Comparison of ENCODE assay signal across 10 cellular contexts in the genomic region with DNA sequence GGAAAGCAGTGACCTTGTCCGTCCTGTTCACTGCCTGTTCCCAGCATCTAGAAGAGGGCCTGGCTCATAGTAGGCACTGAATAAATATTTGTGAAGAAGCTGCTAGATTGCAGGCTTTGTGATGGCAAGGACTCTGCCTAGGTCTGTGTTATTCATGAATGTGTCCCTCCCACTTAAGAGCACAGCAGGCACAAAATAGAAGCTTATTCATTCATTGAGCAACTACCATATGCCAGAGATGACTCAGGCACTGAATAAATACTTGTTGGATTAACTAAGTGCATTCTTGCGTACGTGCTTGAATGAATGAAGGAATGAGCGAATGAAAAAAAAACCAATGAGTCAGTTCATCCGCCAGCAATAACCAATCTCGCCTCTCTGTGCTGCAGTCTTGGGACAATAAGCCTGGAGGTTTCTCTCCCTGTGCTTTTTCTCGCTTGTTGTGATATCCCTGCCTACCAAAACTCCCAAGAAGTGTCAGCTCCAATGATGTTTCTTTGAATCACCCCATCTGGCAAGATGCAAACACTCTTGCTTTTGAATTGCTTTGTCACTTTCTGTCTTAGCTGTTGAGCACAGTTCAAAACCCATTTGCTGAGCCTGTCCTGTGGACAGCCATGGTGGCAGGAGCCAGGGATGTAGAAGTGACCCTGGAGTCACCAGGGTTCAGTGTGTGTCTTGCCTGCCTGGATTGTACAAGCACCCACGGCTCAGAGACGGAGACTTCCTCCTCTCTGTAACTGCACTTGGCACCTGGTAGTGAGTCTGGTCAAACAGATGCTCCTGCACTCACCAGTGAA.
A peak's percentile ranks its signal among the peaks of the same experiment; 100 is the strongest.
DNase-seq lines count a peak whose midpoint lies in the region; ATAC-seq and TF ChIP-seq lines count a peak whose summit lies in the region.
"Had no signal": no experiment of that assay in that cellular context is flagged by ENCODE, and none has a peak within 500 bp of the region (broad histone marks: within the 10 kb centered on the region; RNA-seq: fewer than 3 reads in every experiment).

No MANE protein-coding gene starts in this region.

- H3K27me3 ChIP-seq in upper lobe of left lung (no peaks in the 10 kb centered on the region), tibial nerve (peaks cover 0 to 22% of the 10 kb centered on the region in 2 donors)
- H3K27me3 ChIP-seq: cardiac muscle cell had no signal

- H3K4me1 ChIP-seq in upper lobe of left lung: peaks cover 0 to 5% (median 0%) of the 10 kb centered on the region in 4 donors
- no peaks in the 10 kb centered on the region for H3K4me1 ChIP-seq in tibial nerve

- H3K36me3 ChIP-seq in upper lobe of left lung: no peaks in the 10 kb centered on the region
- H3K36me3 ChIP-seq in tibial nerve: no peaks in the 10 kb centered on the region
- H3K36me3 ChIP-seq: cardiac muscle cell, HAP-1 had no signal

- TF ChIP-seq CTCF in foreskin fibroblast (IDR thresholded peaks at IDR 0.05; ENCODE audit: low read depth, low read length) (no peak), upper lobe of left lung (IDR thresholded peaks at IDR 0.05) (no peak), tibial nerve (IDR thresholded peaks at IDR 0.05) (no peak)

- DNase-seq in NCI-H2171 treated with DMSO at 0.1 percent for 48 hours (lab: John Stamatoyannopoulos, UW) (peak; percentile 23), NCI-H2171 (lab: John Stamatoyannopoulos, UW) (no peak), foreskin fibroblast (peak; percentile 80 to 92), upper lobe of left lung (no peak), tibial nerve (ENCODE audit: low spot score in 2 of 2) (no peak), HEK293T (ENCODE audit: extremely low spot score) (no peak), NCI-H2081 (lab: John Stamatoyannopoulos, UW) (no peak)

- TF ChIP-seq EP300 in upper lobe of left lung (IDR thresholded peaks at IDR 0.05) (no peak), tibial nerve (IDR thresholded peaks at IDR 0.05) (no peak)

- peak; percentile 52 to 90 for ATAC-seq in upper lobe of left lung (ENCODE audit: low FRiP score in 2 of 2)

- TF ChIP-seq POLR2A in upper lobe of left lung (IDR thresholded peaks at IDR 0.05) (no peak), tibial nerve (IDR thresholded peaks at IDR 0.05) (no peak)

- H3K9me3 ChIP-seq in upper lobe of left lung: no peaks in the 10 kb centered on the region
- no peaks in the 10 kb centered on the region for H3K9me3 ChIP-seq in tibial nerve
- H3K9me3 ChIP-seq: HAP-1 had no signal

- CTCF ChIA-PET in HEK293T (lab: Yijun Ruan, JAX): interaction anchor here (1.5 kb wide), 1 partner anchor 10 kb away, joined by 4 read pairs; no protein-coding TSS in a partner anchor

- POLR2A ChIA-PET in HEK293T (lab: Yijun Ruan, JAX): no interaction called here

- WGBS in upper lobe of left lung, 2 donors: 41 to 60% methylated on average over 8 to 9 of the region's 9 CpGs
- 42 to 49% methylated on average over 8 to 9 of the region's 9 CpGs for WGBS in tibial nerve, 2 donors

- H3K27ac ChIP-seq in upper lobe of left lung (no peak overlapping the region), tibial nerve (no peak overlapping the region)
- H3K27ac ChIP-seq: cardiac muscle cell had no signal

- H3K4me3 ChIP-seq in foreskin fibroblast (ENCODE audit: low read depth in 1 of 2, low read length in 2 of 2) (no peak overlapping the region), upper lobe of left lung (no peak overlapping the region), tibial nerve (no peak overlapping the region)
- H3K4me3 ChIP-seq: cardiac muscle cell, HAP-1 had no signal

TF ChIP-seq in PFSK-1, 5 proteins besides CTCF, POLR2A, EP300 and RAD21:
- no peak for TF ChIP-seq TAF1 (IDR thresholded peaks at IDR 0.05; ENCODE audit: borderline replicate concordance, insufficient read depth, low read length)
- no peak for TF ChIP-seq FOXP2 (optimal IDR thresholded peaks at IDR 0.05; ENCODE audit: borderline replicate concordance, extremely low read depth, extremely low read length, insufficient read depth)
- 0 out of 2 replicates have a peak, but pooled peaks have one; percentile 6 for TF ChIP-seq POLR2AphosphoS5 (IDR thresholded peaks at IDR 0.05; ENCODE audit: low read depth, low read length)
- TF ChIP-seq, protein P1, sequence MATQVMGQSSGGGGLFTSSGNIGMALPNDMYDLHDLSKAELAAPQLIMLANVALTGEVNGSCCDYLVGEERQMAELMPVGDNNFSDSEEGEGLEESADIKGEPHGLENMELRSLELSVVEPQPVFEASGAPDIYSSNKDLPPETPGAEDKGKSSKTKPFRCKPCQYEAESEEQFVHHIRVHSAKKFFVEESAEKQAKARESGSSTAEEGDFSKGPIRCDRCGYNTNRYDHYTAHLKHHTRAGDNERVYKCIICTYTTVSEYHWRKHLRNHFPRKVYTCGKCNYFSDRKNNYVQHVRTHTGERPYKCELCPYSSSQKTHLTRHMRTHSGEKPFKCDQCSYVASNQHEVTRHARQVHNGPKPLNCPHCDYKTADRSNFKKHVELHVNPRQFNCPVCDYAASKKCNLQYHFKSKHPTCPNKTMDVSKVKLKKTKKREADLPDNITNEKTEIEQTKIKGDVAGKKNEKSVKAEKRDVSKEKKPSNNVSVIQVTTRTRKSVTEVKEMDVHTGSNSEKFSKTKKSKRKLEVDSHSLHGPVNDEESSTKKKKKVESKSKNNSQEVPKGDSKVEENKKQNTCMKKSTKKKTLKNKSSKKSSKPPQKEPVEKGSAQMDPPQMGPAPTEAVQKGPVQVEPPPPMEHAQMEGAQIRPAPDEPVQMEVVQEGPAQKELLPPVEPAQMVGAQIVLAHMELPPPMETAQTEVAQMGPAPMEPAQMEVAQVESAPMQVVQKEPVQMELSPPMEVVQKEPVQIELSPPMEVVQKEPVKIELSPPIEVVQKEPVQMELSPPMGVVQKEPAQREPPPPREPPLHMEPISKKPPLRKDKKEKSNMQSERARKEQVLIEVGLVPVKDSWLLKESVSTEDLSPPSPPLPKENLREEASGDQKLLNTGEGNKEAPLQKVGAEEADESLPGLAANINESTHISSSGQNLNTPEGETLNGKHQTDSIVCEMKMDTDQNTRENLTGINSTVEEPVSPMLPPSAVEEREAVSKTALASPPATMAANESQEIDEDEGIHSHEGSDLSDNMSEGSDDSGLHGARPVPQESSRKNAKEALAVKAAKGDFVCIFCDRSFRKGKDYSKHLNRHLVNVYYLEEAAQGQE (IDR thresholded peaks at IDR 0.05; ENCODE audit: insufficient read depth in 1 of 2, low read depth in 2 of 2, low read length in 2 of 2): no peak
- peak; percentile 1; the same call in 1 of the 2 replicates for TF ChIP-seq SIN3A (IDR thresholded peaks at IDR 0.05; ENCODE audit: borderline replicate concordance, insufficient read depth, low read length)

TF ChIP-seq in HEK293T, 16 proteins besides CTCF, POLR2A, EP300 and RAD21:
- TF ChIP-seq CTBP1 (IDR thresholded peaks at IDR 0.05; ENCODE audit: borderline replicate concordance): no peak
- no peak for TF ChIP-seq FOXM1 (IDR thresholded peaks at IDR 0.05; ENCODE audit: borderline replicate concordance)
- TF ChIP-seq FOXA1 (IDR thresholded peaks at IDR 0.05): no peak
- TF ChIP-seq ZNF384 (IDR thresholded peaks at IDR 0.05): no peak
- TF ChIP-seq FOXK2 (IDR thresholded peaks at IDR 0.05): no peak
- no peak for TF ChIP-seq SP1 (IDR thresholded peaks at IDR 0.05)
- no peak for TF ChIP-seq L3MBTL2 (conservative IDR thresholded peaks at IDR 0.05)
- TF ChIP-seq LEF1 (IDR thresholded peaks at IDR 0.05; ENCODE audit: borderline replicate concordance): no peak
- TF ChIP-seq ARNT (IDR thresholded peaks at IDR 0.05): no peak
- TF ChIP-seq, protein P2, sequence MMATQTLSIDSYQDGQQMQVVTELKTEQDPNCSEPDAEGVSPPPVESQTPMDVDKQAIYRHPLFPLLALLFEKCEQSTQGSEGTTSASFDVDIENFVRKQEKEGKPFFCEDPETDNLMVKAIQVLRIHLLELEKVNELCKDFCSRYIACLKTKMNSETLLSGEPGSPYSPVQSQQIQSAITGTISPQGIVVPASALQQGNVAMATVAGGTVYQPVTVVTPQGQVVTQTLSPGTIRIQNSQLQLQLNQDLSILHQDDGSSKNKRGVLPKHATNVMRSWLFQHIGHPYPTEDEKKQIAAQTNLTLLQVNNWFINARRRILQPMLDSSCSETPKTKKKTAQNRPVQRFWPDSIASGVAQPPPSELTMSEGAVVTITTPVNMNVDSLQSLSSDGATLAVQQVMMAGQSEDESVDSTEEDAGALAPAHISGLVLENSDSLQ (IDR thresholded peaks at IDR 0.05): no peak
- no peak for TF ChIP-seq BHLHE40 (IDR thresholded peaks at IDR 0.05; ENCODE audit: borderline replicate concordance)
- TF ChIP-seq NFRKB (IDR thresholded peaks at IDR 0.05): no peak

Comparison
In these comparisons a context has a peak if more than half of its experiments do, and no peak if none do; other contexts are left out.
1. DNase-seq: peak in NCI-H2171 treated with DMSO at 0.1 percent for 48 hours (single experiment) and foreskin fibroblast (2 of 2); none in NCI-H2171 (single experiment), upper lobe of left lung (0 of 2), tibial nerve (0 of 2), HEK293T (single experiment) and NCI-H2081 (0 of 2).